Comparison of ENCODE assay signal across 7 cellular contexts in genomic region chrX:47523297-47523696, GRCh38.
DNase-seq lines count a peak whose midpoint lies in the region; ATAC-seq and TF ChIP-seq lines count a peak whose summit lies in the region.

No MANE protein-coding gene starts in this region.

- peak; percentile 62 for TF ChIP-seq CTCF in cardiac fibroblast (IDR thresholded peaks at IDR 0.05; ENCODE audit: low read depth, low read length)

- ATAC-seq in GM18498 (IDR thresholded peaks at IDR 0.05; ENCODE audit: unreplicated experiment) (peak; percentile 94), HG02943 (IDR thresholded peaks at IDR 0.05; ENCODE audit: low read depth, unreplicated experiment) (peak; percentile 69)

- H3K4me3 ChIP-seq in cardiac fibroblast (replicated peaks in 1 of 2; ENCODE audit: low read depth in 2 of 2, low read length in 2 of 2): peak overlapping the region; percentile 58 to 64

- peak; percentile 57 for DNase-seq in NCI-H2196 (lab: John Stamatoyannopoulos, UW; ENCODE audit: unreplicated experiment)
- peak; percentile 50 to 64 (median 60) for DNase-seq in activated CD4-positive, CD25-positive, alpha-beta regulatory T cell (lab: John Stamatoyannopoulos, UW)
- DNase-seq in cardiac fibroblast (ENCODE audit: low read depth in 2 of 2): peak; percentile 71 to 77
- DNase-seq in islet precursor cell: peak; percentile 87
- peak; percentile 61 to 76 (median 73) for DNase-seq in stimulated activated CD4-positive, alpha-beta T cell treated with anti-CD3 and anti-CD28 coated beads, Interleukin-12 subunit alpha, Interleukin-12 subunit beta, amount 100 ng/mL, for 48 hours (ENCODE audit: low read depth in 2 of 3, low spot score in 1 of 3)

Comparison
In these comparisons a context has a peak if more than half of its experiments do, and no peak if none do; other contexts are left out.
1. Peak in every context shown above with its lines: DNase-seq, ATAC-seq and H3K4me3 ChIP-seq.